Comparison of ENCODE assay signal across 27 cellular contexts in genomic region chr20:57793421-57793820, GRCh38.
"Had no signal": no experiment of that assay in that cellular context is flagged by ENCODE, and none has a peak within 500 bp of the region (broad histone marks: within the 10 kb centered on the region; RNA-seq: fewer than 3 reads in every experiment).

No MANE protein-coding gene starts in this region.

- ATAC-seq: activated CD4-positive, alpha-beta T cell treated with anti-CD3 and anti-CD28 coated beads for 36 hours; activated CD8-positive, alpha-beta memory T cell treated with anti-CD3 and anti-CD28 coated beads, Interleukin-2, amount 10 ng/mL, durations not matched to agents 7 days and 5 days; activated CD8-positive, alpha-beta T cell treated with anti-CD3 and anti-CD28 coated beads, Interleukin-2, amount 10 ng/mL, durations not matched to agents 7 days and 5 days; esophagus mucosa; heart left ventricle had no signal

- H3K9me3 ChIP-seq: heart left ventricle had no signal

- H3K36me3 ChIP-seq: brain microvascular endothelial cell, heart left ventricle had no signal

- H3K4me3 ChIP-seq: coronary artery, heart left ventricle had no signal

- DNase-seq: activated CD4-positive, alpha-beta memory T cell treated with anti-CD3 and anti-CD28 coated beads for 36 hours; activated CD4-positive, alpha-beta T cell treated with anti-CD3 and anti-CD28 coated beads for 36 hours; activated CD4-positive, alpha-beta T cell treated with anti-CD3 and anti-CD28 coated beads, Interleukin-2, amount 10 ng/mL, durations not matched to agents 24 days and 14 days; activated CD4-positive, CD25-positive, alpha-beta regulatory T cell; activated CD4-positive, CD25-positive, alpha-beta regulatory T cell treated with anti-CD3 and anti-CD28 coated beads, Interleukin-2, amount 50 U/mL, for 72 hours; activated CD8-positive, alpha-beta memory T cell treated with anti-CD3 and anti-CD28 coated beads, Interleukin-2, amount 10 ng/mL, durations not matched to agents 7 days and 5 days; activated CD8-positive, alpha-beta memory T cell treated with anti-CD3 and anti-CD28 coated beads, Interleukin-2, amount 50 U/mL, for 4 hours; activated CD8-positive, alpha-beta T cell treated with anti-CD3 and anti-CD28 coated beads, Interleukin-2, amount 10 ng/mL, durations not matched to agents 7 days and 5 days; activated gamma-delta T cell treated with Interleukin-2 at 50 U/mL for 16 hours; activated naive CD4-positive, alpha-beta T cell treated with anti-CD3 and anti-CD28 coated beads, Interleukin-2, amount 50 U/mL, for 16 hours; activated naive CD4-positive, alpha-beta T cell treated with Interleukin-2 at 50 U/mL for 16 hours; activated T-cell treated with anti-CD3 and anti-CD28 coated beads, Interleukin-2, amount 50 U/mL, for 1 hour; activated T-cell treated with anti-CD3 and anti-CD28 coated beads, Interleukin-2, amount 50 U/mL, for 48 hours; amniotic stem cell; brain microvascular endothelial cell; dermis blood vessel endothelial cell; effector CD4-positive, alpha-beta T cell; foreskin fibroblast; glutamatergic neuron; heart left ventricle; T-helper 2 cell had no signal

- H3K27me3 ChIP-seq: brain microvascular endothelial cell had no signal

- FAIRE-seq: astrocyte, bronchial epithelial cell, endometrium, frontal cortex had no signal

- H3K27ac ChIP-seq: brain microvascular endothelial cell, coronary artery had no signal
